ENCODE assay signal across 10 cellular contexts in genomic region chr11:47257178-47257517, GRCh38. TPM values are rescaled to one million over a fixed set of nuclear protein-coding genes. Genes with fewer than 3 reads are reported as not detected.
DNase-seq lines count a peak whose midpoint lies in the region; ATAC-seq and TF ChIP-seq lines count a peak whose summit lies in the region.
"Had no signal": no experiment of that assay in that cellular context is flagged by ENCODE, and none has a peak within 500 bp of the region (broad histone marks: within the 10 kb centered on the region; RNA-seq: fewer than 3 reads in every experiment).

No MANE protein-coding gene starts in this region.

- H3K27me3 ChIP-seq in heart right ventricle (no peaks in the 10 kb centered on the region), neuron (ENCODE audit: insufficient read depth, low read length) (no peaks in the 10 kb centered on the region), uterus (no peaks in the 10 kb centered on the region)
- H3K27me3 ChIP-seq: testis had no signal

- peaks cover 24 to 76% (median 68%) of the 10 kb centered on the region in 9 donors for H3K4me1 ChIP-seq in heart right ventricle
- H3K4me1 ChIP-seq in neuron (ENCODE audit: insufficient read depth, low read length), result peaks cover 7% of the 10 kb centered on the region
- H3K4me1 ChIP-seq in uterus, result peaks cover 0 to 9% of the 10 kb centered on the region in 2 donors

- H3K36me3 ChIP-seq in heart right ventricle (peaks cover 0 to 10% (median 0%) of the 10 kb centered on the region in 9 donors), neuron (ENCODE audit: insufficient read depth, low read length) (peaks cover 7% of the 10 kb centered on the region), uterus (no peaks in the 10 kb centered on the region)

- no peak for TF ChIP-seq POLR2A in uterus (IDR thresholded peaks at IDR 0.05)

- intact Hi-C loops in heart right ventricle (cut with DNase I) (loop anchor here in 7 of 10 donors (5.0 kb wide), 3 partner anchors 40 to 100 kb away; partner anchors contain the start of gene ARFGAP2 (in 5 of the 7)), Right ventricle myocardium superior (cut with DNase I) (loop anchor here (5.0 to 10.0 kb wide), 2 partner anchors 75 to 98 kb away; partner anchors contain the start of gene MYBPC3), uterus (cut with DNase I; ENCODE audit: low total_unique reads) (no loop called here)

- H3K27ac ChIP-seq in heart right ventricle (peak overlapping the region; percentile 44 to 89 (median 82)), uterus (peak overlapping the region; percentile 81 to 86)

- DNase-seq in heart right ventricle, result no peak
- DNase-seq in Right ventricle myocardium superior, result no peak
- DNase-seq in uterus, result no peak
- DNase-seq in superior temporal gyrus (ENCODE audit: extremely low spot score), result no peak
- no peak for DNase-seq in NCI-H128 (lab: John Stamatoyannopoulos, UW; ENCODE audit: unreplicated experiment)
- DNase-seq in foreskin fibroblast, result no peak
- DNase-seq: activated CD4-positive, alpha-beta memory T cell treated with anti-CD3 and anti-CD28 coated beads for 36 hours had no signal

- H3K9me3 ChIP-seq in heart right ventricle, result no peaks in the 10 kb centered on the region
- no peaks in the 10 kb centered on the region for H3K9me3 ChIP-seq in neuron (ENCODE audit: low read length)
- H3K9me3 ChIP-seq in uterus, result no peaks in the 10 kb centered on the region
- H3K9me3 ChIP-seq: testis had no signal

- ATAC-seq in heart right ventricle (no peak), Right ventricle myocardium superior (ENCODE audit: poor library complexity) (no peak), esophagus mucosa (peak; percentile 24)

- H2AFZ ChIP-seq in neuron (ENCODE audit: low read depth, low read length), result no peak overlapping the region

- WGBS in heart right ventricle, 2 donors, result 50% methylated on average over 2 of the region's 2 CpGs

- TF ChIP-seq CTCF in heart right ventricle (IDR thresholded peaks at IDR 0.05) (no peak), uterus (IDR thresholded peaks at IDR 0.05) (no peak), foreskin fibroblast (IDR thresholded peaks at IDR 0.05; ENCODE audit: low read depth, low read length) (no peak)

- H3K4me3 ChIP-seq in heart right ventricle, result peak overlapping the region in 7 of 10 donors; percentile 26 to 53 (median 49)
- H3K4me3 ChIP-seq in neuron (ENCODE audit: low read length), result peak overlapping the region; percentile 27
- H3K4me3 ChIP-seq in uterus, result peak overlapping the region in 1 of 2 donors; percentile 21
- H3K4me3 ChIP-seq in foreskin fibroblast (ENCODE audit: low read depth in 1 of 2, low read length in 2 of 2), result peak overlapping the region in 1 of 2 donors; percentile 63
- H3K4me3 ChIP-seq: testis had no signal

RNA-seq across cellular contexts. Expression of gene NR1H3, which starts 0.6 kb away (rescaled TPM):
- total RNA-seq in heart right ventricle (10 to 100 TPM in 4 of 10 donors, 1 to 10 TPM in 6; 6.6 to 26.5 (median 9.7) TPM), Right ventricle myocardium superior (19.1 TPM), esophagus mucosa (5.8 TPM), uterus (10 to 100 TPM; 14.1 to 49.0 (median 31.9) TPM)
- polyA plus RNA-seq in heart right ventricle, result 10 to 100 TPM; 15.5 to 49.2 TPM

RNA-seq across cellular contexts. Expression of gene ACP2, which starts 8.5 kb away (rescaled TPM):
- total RNA-seq in heart right ventricle (10 to 100 TPM; 17.2 to 38.8 (median 21.8) TPM), Right ventricle myocardium superior (18.4 TPM), esophagus mucosa (12.7 TPM), uterus (10 to 100 TPM; 25.6 to 36.6 (median 27.1) TPM)
- 10 to 100 TPM; 28.9 to 42.6 TPM for polyA plus RNA-seq in heart right ventricle

RNA-seq across cellular contexts. Expression of gene MADD, which starts 12.8 kb away (rescaled TPM):
- total RNA-seq in heart right ventricle, result 10 to 100 TPM; 23.8 to 54.8 (median 35.7) TPM
- 10 to 100 TPM; 24.4 to 35.1 TPM for polyA plus RNA-seq in heart right ventricle
- 39.7 TPM for total RNA-seq in Right ventricle myocardium superior
- total RNA-seq in esophagus mucosa, result 11.4 TPM
- 100 to 1,000 TPM in 1 of 4 donors, 10 to 100 TPM in 3; 26.8 to 234 (median 47.2) TPM for total RNA-seq in uterus

RNA-seq across cellular contexts. Expression of gene DDB2, which starts 42.4 kb away (rescaled TPM):
- 10 to 100 TPM in 4 of 10 donors, 1 to 10 TPM in 6; 6.4 to 22.5 (median 8.3) TPM for total RNA-seq in heart right ventricle
- polyA plus RNA-seq in heart right ventricle, result 10 to 100 TPM in 1 of 2 donors, 1 to 10 TPM in 1; 8.1 to 30.6 TPM
- total RNA-seq in Right ventricle myocardium superior, result 9.3 TPM
- total RNA-seq in esophagus mucosa, result 49.3 TPM
- 10 to 100 TPM; 13.8 to 65.9 (median 23.8) TPM for total RNA-seq in uterus
